Comparison of ENCODE assay signal across 17 cellular contexts in genomic region chr11:111308140-111308539, GRCh38. TPM values are rescaled to one million over a fixed set of nuclear protein-coding genes. Genes with fewer than 3 reads are reported as not detected.
A peak's percentile ranks its signal among the peaks of the same experiment; 100 is the strongest.
DNase-seq lines count a peak whose midpoint lies in the region; ATAC-seq, FAIRE-seq and TF ChIP-seq lines count a peak whose summit lies in the region.
"Had no signal": no experiment of that assay in that cellular context is flagged by ENCODE, and none has a peak within 500 bp of the region (broad histone marks: within the 10 kb centered on the region; RNA-seq: fewer than 3 reads in every experiment).

No MANE protein-coding gene starts in this region.

- H3K4me1 ChIP-seq in heart left ventricle (peaks cover 0 to 4% (median 0%) of the 10 kb centered on the region in 12 donors), right atrium auricular region (no peaks in the 10 kb centered on the region), esophagus muscularis mucosa (peaks cover 0 to 7% (median 7%) of the 10 kb centered on the region in 4 donors), foreskin keratinocyte (no peaks in the 10 kb centered on the region)
- H3K4me1 ChIP-seq: ascending aorta had no signal

- H3K27me3 ChIP-seq in heart left ventricle (peaks cover 0 to 17% (median 3%) of the 10 kb centered on the region in 9 donors), right atrium auricular region (no peaks in the 10 kb centered on the region), esophagus muscularis mucosa (no peaks in the 10 kb centered on the region), foreskin keratinocyte (peaks cover 53% of the 10 kb centered on the region)
- H3K27me3 ChIP-seq: ascending aorta, sigmoid colon, tibial artery had no signal

- no peaks in the 10 kb centered on the region for H3K36me3 ChIP-seq in heart left ventricle
- no peaks in the 10 kb centered on the region for H3K36me3 ChIP-seq in right atrium auricular region
- peaks cover 0 to 5% (median 0%) of the 10 kb centered on the region in 4 donors for H3K36me3 ChIP-seq in esophagus muscularis mucosa
- H3K36me3 ChIP-seq: ascending aorta, tibial artery had no signal

- no peaks in the 10 kb centered on the region for H3K36me3 Mint-ChIP-seq in mesothelial cell of epicardium
- no peaks in the 10 kb centered on the region for H3K36me3 Mint-ChIP-seq in activated naive CD4-positive, alpha-beta T cell treated with anti-CD3 and anti-CD28 coated beads for 36 hours (ENCODE audit: low read depth)

- no peak overlapping the region for H3K27ac ChIP-seq in heart left ventricle
- no peak overlapping the region for H3K27ac ChIP-seq in right atrium auricular region
- H3K27ac ChIP-seq in esophagus muscularis mucosa (replicated peaks in 1 of 4) = no peak overlapping the region
- H3K27ac ChIP-seq in foreskin keratinocyte = no peak overlapping the region
- H3K27ac ChIP-seq: ascending aorta, sigmoid colon, tibial artery had no signal

- H3K27me3 Mint-ChIP-seq in mesothelial cell of epicardium (ENCODE audit: low read depth) = peaks cover 44% of the 10 kb centered on the region
- H3K27me3 Mint-ChIP-seq in activated naive CD4-positive, alpha-beta T cell treated with anti-CD3 and anti-CD28 coated beads for 36 hours (ENCODE audit: low read depth) = peaks cover 11% of the 10 kb centered on the region

- WGBS in heart left ventricle, 4 donors = 47 to 59% (median 53%) methylated on average over 7 of the region's 7 CpGs
- 79% methylated on average over 7 of the region's 7 CpGs for WGBS in esophagus muscularis mucosa

- no peak for TF ChIP-seq EP300 in esophagus muscularis mucosa (IDR thresholded peaks at IDR 0.05)

- H3K4me3 ChIP-seq in heart left ventricle = no peak overlapping the region
- no peak overlapping the region for H3K4me3 ChIP-seq in right atrium auricular region
- no peak overlapping the region for H3K4me3 ChIP-seq in esophagus muscularis mucosa
- H3K4me3 ChIP-seq: ascending aorta, sigmoid colon, tibial artery had no signal

- intact Hi-C loops in heart left ventricle (cut with DNase I) (no loop called here), esophagus muscularis mucosa (cut with DNase I) (loop anchor here (10.0 kb wide), 1 partner anchor 47 kb away; no protein-coding TSS in a partner anchor)
- intact Hi-C loops in activated naive CD4-positive, alpha-beta T cell treated with anti-CD3 and anti-CD28 coated beads for 36 hours (cut with micrococcal nuclease) = no loop called here

- H3K9me3 ChIP-seq in heart left ventricle (no peaks in the 10 kb centered on the region), right atrium auricular region (no peaks in the 10 kb centered on the region), esophagus muscularis mucosa (no peaks in the 10 kb centered on the region)
- H3K9me3 ChIP-seq: ascending aorta, sigmoid colon, tibial artery had no signal

- H3K4me1 Mint-ChIP-seq in mesothelial cell of epicardium = peaks cover 39% of the 10 kb centered on the region
- H3K4me1 Mint-ChIP-seq in activated naive CD4-positive, alpha-beta T cell treated with anti-CD3 and anti-CD28 coated beads for 36 hours (ENCODE audit: low read depth) = no peaks in the 10 kb centered on the region

- CTCF ChIA-PET in activated naive CD4-positive, alpha-beta T cell treated with anti-CD3 and anti-CD28 coated beads for 36 hours (lab: Charles Lee) = no interaction called here

- H3K4me3 Mint-ChIP-seq in mesothelial cell of epicardium = no peak overlapping the region
- no peak overlapping the region for H3K4me3 Mint-ChIP-seq in activated naive CD4-positive, alpha-beta T cell treated with anti-CD3 and anti-CD28 coated beads for 36 hours
- H3K4me3 Mint-ChIP-seq: activated T-cell treated with anti-CD3 and anti-CD28 coated beads, Interleukin-2, amount 50 U/mL, for 24 hours had no signal

- DNase-seq in heart left ventricle = peak in 2 of 5 donors; percentile 45 to 61
- DNase-seq in right atrium auricular region (ENCODE audit: low spot score) = no peak
- peak; percentile 98 to 99 for DNase-seq in NCI-H446 (lab: John Stamatoyannopoulos, UW)
- peak; percentile 68 for DNase-seq in esophagus muscularis mucosa (ENCODE audit: extremely low spot score)
- DNase-seq in urothelium cell line (ENCODE audit: low spot score) = no peak
- no peak for DNase-seq in mesothelial cell of epicardium (ENCODE audit: low spot score in 2 of 2, unreplicated experiment in 2 of 2)
- DNase-seq in activated naive CD4-positive, alpha-beta T cell treated with anti-CD3 and anti-CD28 coated beads for 36 hours = no peak
- DNase-seq in foreskin keratinocyte = no peak
- DNase-seq: activated T-cell treated with anti-CD3 and anti-CD28 coated beads, Interleukin-2, amount 50 U/mL, for 24 hours; hippocampal formation; sigmoid colon; tibial artery had no signal

- FAIRE-seq in urothelium cell line (lab: Jason Lieb, UNC) = peak; percentile 27
- FAIRE-seq: GM18507 had no signal

- TF ChIP-seq CTCF in heart left ventricle (IDR thresholded peaks at IDR 0.05) (no peak), right atrium auricular region (IDR thresholded peaks at IDR 0.05) (no peak), esophagus muscularis mucosa (IDR thresholded peaks at IDR 0.05) (no peak), mesothelial cell of epicardium (IDR thresholded peaks at IDR 0.05; ENCODE audit: unreplicated experiment) (no peak), foreskin keratinocyte (conservative IDR thresholded peaks at IDR 0.05) (no peak)

- ATAC-seq in heart left ventricle (peak in 3 of 4 donors; percentile 49 to 72 (median 69)), foreskin keratinocyte (no peak)

- TF ChIP-seq POLR2A in heart left ventricle (IDR thresholded peaks at IDR 0.05) (no peak), esophagus muscularis mucosa (IDR thresholded peaks at IDR 0.05; ENCODE audit: low read depth) (no peak)

- peaks cover 3% of the 10 kb centered on the region for H3K9me3 Mint-ChIP-seq in mesothelial cell of epicardium
- H3K9me3 Mint-ChIP-seq in activated naive CD4-positive, alpha-beta T cell treated with anti-CD3 and anti-CD28 coated beads for 36 hours = peaks cover under 1% of the 10 kb centered on the region
- H3K9me3 Mint-ChIP-seq: activated T-cell treated with anti-CD3 and anti-CD28 coated beads, Interleukin-2, amount 50 U/mL, for 24 hours had no signal

- no peak overlapping the region for H3K27ac Mint-ChIP-seq in mesothelial cell of epicardium
- H3K27ac Mint-ChIP-seq in activated naive CD4-positive, alpha-beta T cell treated with anti-CD3 and anti-CD28 coated beads for 36 hours = no peak overlapping the region
- H3K27ac Mint-ChIP-seq: activated T-cell treated with anti-CD3 and anti-CD28 coated beads, Interleukin-2, amount 50 U/mL, for 24 hours had no signal

RNA-seq across cellular contexts. Expression of gene POU2AF3, which starts 9.8 kb away (rescaled TPM):
- total RNA-seq in heart left ventricle (1 to 10 TPM in 1 of 9 donors, under 1 TPM in 3, not detected in 5; 0.38 to 2.1 (median 0.69) TPM), right atrium auricular region (under 1 TPM in 1 of 2 donors, not detected in 1; 0.47 TPM), esophagus muscularis mucosa (1 to 10 TPM in 2 of 4 donors, under 1 TPM in 1, not detected in 1; 0.99 to 2.9 (median 2.2) TPM), mesothelial cell of epicardium (3.0 to 4.1 TPM (median 3.4 TPM) in 3 replicates), foreskin keratinocyte (not detected in 2 replicates)
- polyA plus RNA-seq in heart left ventricle (under 1 TPM; 0.15 to 0.57 TPM), foreskin keratinocyte (not detected in 2 replicates)
- total RNA-seq in activated naive CD4-positive, alpha-beta T cell treated with anti-CD3 and anti-CD28 coated beads for 36 hours = not detected
- total RNA-seq: ascending aorta, M059J, mononuclear cell had no signal
- polyA plus RNA-seq: AG04450 had no signal

Comparison
In these comparisons a context has a peak if more than half of its experiments do, and no peak if none do; other contexts are left out.
1. DNase-seq: peak in NCI-H446 (2 of 2) and esophagus muscularis mucosa (single experiment); none in right atrium auricular region (single experiment), urothelium cell line (single experiment), mesothelial cell of epicardium (0 of 2), activated naive CD4-positive, alpha-beta T cell treated with anti-CD3 and anti-CD28 coated beads for 36 hours (single experiment) and foreskin keratinocyte (0 of 2).